27 cellular contexts compared by ENCODE assay signal in genomic region chr15:80911821-80912220, GRCh38.
"Had no signal": no experiment of that assay in that cellular context is flagged by ENCODE, and none has a peak within 500 bp of the region (broad histone marks: within the 10 kb centered on the region; RNA-seq: fewer than 3 reads in every experiment).

No MANE protein-coding gene starts in this region.

- H2AFZ ChIP-seq: parathyroid adenoma had no signal

- H3K9ac ChIP-seq: parathyroid adenoma had no signal

- H3K4me3 ChIP-seq: adrenal gland, ascending aorta, cardiac muscle cell, heart right ventricle, left lung, lower lobe of right lung, right atrium auricular region, spleen, thoracic aorta, uterus had no signal

- H3K4me1 ChIP-seq: adrenal gland, ascending aorta, heart right ventricle, left lung, lower lobe of right lung, right atrium auricular region, spleen, uterus had no signal

- H3K9me3 ChIP-seq: adrenal gland, ascending aorta, left lung, lower lobe of right lung, neutrophil, right atrium auricular region, thoracic aorta, uterus had no signal

- H3K36me3 ChIP-seq: adrenal gland, cardiac muscle cell, neutrophil, uterus had no signal

- DNase-seq: activated CD4-positive, alpha-beta memory T cell treated with anti-CD3 and anti-CD28 coated beads, Interleukin-2, amount 10 ng/mL, durations not matched to agents 7 days and 5 days; activated CD4-positive, alpha-beta T cell treated with anti-CD3 and anti-CD28 coated beads for 1 hour; activated CD4-positive, alpha-beta T cell treated with anti-CD3 and anti-CD28 coated beads, Interleukin-2, amount 10 ng/mL, durations not matched to agents 7 days and 5 days; activated CD8-positive, alpha-beta memory T cell treated with anti-CD3 and anti-CD28 coated beads, Interleukin-2, amount 50 U/mL, for 48 hours; activated naive CD4-positive, alpha-beta T cell; activated naive CD8-positive, alpha-beta T cell treated with anti-CD3 and anti-CD28 coated beads for 36 hours; activated T-cell treated with anti-CD3 and anti-CD28 coated beads, Interleukin-2, amount 50 U/mL, for 24 hours; adrenal gland; cortex of kidney; foreskin fibroblast; heart right ventricle; kidney glomerular epithelial cell; left lung; lower lobe of right lung; mesenchymal stem cell; spleen; stimulated activated naive CD4-positive, alpha-beta T cell; T-helper 2 cell; uterus had no signal

- H3K27me3 ChIP-seq: adrenal gland, ascending aorta, cardiac muscle cell, heart right ventricle, left lung, neutrophil, right atrium auricular region, spleen, uterus had no signal

- FAIRE-seq: endothelial cell of umbilical vein had no signal

- H3K27ac ChIP-seq: adrenal gland, ascending aorta, cardiac muscle cell, heart right ventricle, left lung, lower lobe of right lung, neutrophil, parathyroid adenoma, right atrium auricular region, spleen, thoracic aorta had no signal

- ATAC-seq: heart right ventricle, left lung, lower lobe of right lung, WTC11 had no signal

- H3K79me2 ChIP-seq: parathyroid adenoma had no signal
